12 cellular contexts compared by ENCODE assay signal in the genomic region with DNA sequence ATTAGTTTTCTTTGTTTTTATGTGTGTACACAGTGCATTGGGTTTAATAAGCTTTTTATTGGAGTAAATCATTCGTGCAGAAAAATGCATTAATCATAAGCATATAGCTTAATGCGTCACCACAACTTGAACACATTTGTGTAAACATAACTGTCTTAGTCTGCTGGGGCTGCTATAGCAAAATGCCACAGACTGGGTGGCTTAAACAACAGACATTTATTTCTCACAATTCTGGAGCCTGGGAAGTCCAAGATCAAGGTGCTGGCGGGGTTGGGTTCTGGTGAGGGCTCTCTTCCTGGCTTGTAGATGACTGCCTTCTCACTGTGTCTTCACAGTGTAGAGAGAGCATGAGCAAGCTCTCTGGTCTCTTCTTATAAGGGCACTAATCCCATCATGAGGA. TPM values are rescaled to one million over a fixed set of nuclear protein-coding genes. Genes with fewer than 3 reads are reported as not detected.
DNase-seq lines count a peak whose midpoint lies in the region; ATAC-seq and TF ChIP-seq lines count a peak whose summit lies in the region.
"Had no signal": no experiment of that assay in that cellular context is flagged by ENCODE, and none has a peak within 500 bp of the region (broad histone marks: within the 10 kb centered on the region; RNA-seq: fewer than 3 reads in every experiment).

No MANE protein-coding gene starts in this region.

- peak overlapping the region; percentile 57 for H3K14ac ChIP-seq in IMR-90 (replicated peaks; ENCODE audit: low read depth, low read length)

- peak overlapping the region; percentile 61 for H2AK5ac ChIP-seq in IMR-90 (ENCODE audit: low read depth, low read length)

- H4K91ac ChIP-seq in IMR-90 (ENCODE audit: insufficient read depth, low read depth, low read length): peak overlapping the region; percentile 69

- H3K27me3 ChIP-seq in ACC112 (ENCODE audit: insufficient read depth, low read length): no peaks in the 10 kb centered on the region
- no peaks in the 10 kb centered on the region for H3K27me3 ChIP-seq in IMR-90 (ENCODE audit: control insufficient read depth, insufficient read depth, low read length)
- no peaks in the 10 kb centered on the region for H3K27me3 ChIP-seq in ascending aorta
- no peaks in the 10 kb centered on the region for H3K27me3 ChIP-seq in gastrocnemius medialis
- H3K27me3 ChIP-seq: gastroesophageal sphincter, transverse colon had no signal

- peak overlapping the region; percentile 44; the same call in 1 of the 2 replicates for H4K5ac ChIP-seq in IMR-90 (ENCODE audit: low read depth, low read length)

- POLR2A ChIA-PET in IMR-90 (lab: Charles Lee; ENCODE audit: unreplicated experiment): no interaction called here

- 0 out of 2 replicates have a peak, but pooled peaks have one; percentile 7 for ATAC-seq in IMR-90 (ENCODE audit: low read depth)
- ATAC-seq in gastrocnemius medialis: no peak
- ATAC-seq in HG02588 (IDR thresholded peaks at IDR 0.05; ENCODE audit: unreplicated experiment): no peak

- peak overlapping the region; percentile 16; the same call in 1 of the 2 replicates for H3K4me2 ChIP-seq in IMR-90 (ENCODE audit: low read depth, low read length)

- H2BK15ac ChIP-seq in IMR-90 (ENCODE audit: low read depth, low read length): peak overlapping the region; percentile 46; the same call in 2 of the 3 replicates

- no peak for TF ChIP-seq POLR2A in IMR-90 (IDR thresholded peaks at IDR 0.05; ENCODE audit: low read depth, low read length)
- no peak for TF ChIP-seq POLR2A in gastrocnemius medialis (IDR thresholded peaks at IDR 0.05)

- H2BK20ac ChIP-seq in IMR-90 (ENCODE audit: low read depth, low read length): peak overlapping the region; percentile 66

- peak overlapping the region; percentile 62; the same call in 1 of the 2 replicates for H3K23ac ChIP-seq in IMR-90 (ENCODE audit: low read depth, low read length)

- CTCF ChIA-PET in IMR-90 (lab: Yijun Ruan, JAX): interaction anchor here (0.8 to 4.4 kb wide), 11 partner anchors 12 to 604 kb away, joined by 3 to 20 read pairs (median 4); no protein-coding TSS in a partner anchor

- peak overlapping the region; percentile 93 for H2BK5ac ChIP-seq in IMR-90 (ENCODE audit: low read depth, low read length, poor library complexity, severe bottlenecking)

- H3K9me1 ChIP-seq in IMR-90 (ENCODE audit: insufficient read depth, low read length): peaks cover 26% of the 10 kb centered on the region

- H3K27ac Mint-ChIP-seq in mesothelial cell of epicardium: no peak overlapping the region

- in situ Hi-C loops in IMR-90 (cut with MboI; ENCODE audit: low sequenced_read_pairs): loop anchor here (5.0 kb wide), 1 partner anchor 42 kb away; no protein-coding TSS in a partner anchor
- in situ Hi-C loops in gastrocnemius medialis (cut with MboI; ENCODE audit: low sequenced_read_pairs in 4 of 4): loop anchor here (5.0 to 25.0 kb wide), 6 partner anchors 42 to 524 kb away; a partner anchor contains a TSS

- TF ChIP-seq CTCF in IMR-90 (conservative IDR thresholded peaks at IDR 0.05; ENCODE audit: low read depth, low read length) (no peak), ascending aorta (IDR thresholded peaks at IDR 0.05) (no peak), fibroblast of villous mesenchyme (IDR thresholded peaks at IDR 0.05; ENCODE audit: insufficient read depth, low read depth, low read length) (no peak), gastrocnemius medialis (IDR thresholded peaks at IDR 0.05 in 4 of 5, conservative IDR thresholded peaks at IDR 0.05 in 1 of 5) (no peak), mesothelial cell of epicardium (IDR thresholded peaks at IDR 0.05; ENCODE audit: unreplicated experiment) (no peak)

- H3K4ac ChIP-seq in IMR-90 (ENCODE audit: low read depth, low read length): peak overlapping the region; percentile 39

- H3K27ac ChIP-seq in ACC112 (ENCODE audit: low read depth, low read length) (peak overlapping the region; percentile 99), IMR-90 (ENCODE audit: insufficient read depth, low read length) (peak overlapping the region; percentile 70), ascending aorta (peak overlapping the region; percentile 78 to 85), gastrocnemius medialis (no peak overlapping the region)

- peak overlapping the region; percentile 16; the same call in 1 of the 2 replicates for H3K56ac ChIP-seq in IMR-90 (ENCODE audit: extremely low read depth, insufficient read depth, low read length)

- no peak overlapping the region; the same call in 1 of the 2 replicates for H3K9ac ChIP-seq in IMR-90 (ENCODE audit: low read depth, low read length)

- peaks cover 3% of the 10 kb centered on the region; the same call in 1 of the 2 replicates for H4K20me1 ChIP-seq in IMR-90 (ENCODE audit: insufficient read depth, low read length)

- H2BK120ac ChIP-seq in IMR-90 (ENCODE audit: low read depth, low read length): peak overlapping the region; percentile 34

- H3K9me3 Mint-ChIP-seq in mesothelial cell of epicardium: no peaks in the 10 kb centered on the region
- H3K9me3 Mint-ChIP-seq: dendritic cell treated with granulocyte-macrophage colony-stimulating factor and Interleukin-4, amounts not matched to agents 40 ng/mL and 50 ng/mL, for 4 days had no signal

- no peaks in the 10 kb centered on the region for H3K36me3 Mint-ChIP-seq in mesothelial cell of epicardium

- H2AFZ ChIP-seq in ACC112 (ENCODE audit: low read length, unreplicated experiment) (no peak overlapping the region), IMR-90 (replicated peaks; ENCODE audit: low read length, poor library complexity) (no peak overlapping the region)

- H2AK9ac ChIP-seq in IMR-90 (replicated peaks; ENCODE audit: low read depth, low read length, poor library complexity): peak overlapping the region; percentile 67

- H3K18ac ChIP-seq in IMR-90 (ENCODE audit: low read depth, low read length): peak overlapping the region; percentile 76; the same call in 1 of the 2 replicates

- peaks cover 5% of the 10 kb centered on the region for H3K27me3 Mint-ChIP-seq in mesothelial cell of epicardium (ENCODE audit: low read depth)

- H3K79me1 ChIP-seq in IMR-90 (ENCODE audit: low read depth in 1 of 2, low read length in 2 of 2): peaks cover 0 to 4% of the 10 kb centered on the region in 2 experiments; a peak in 1 of 4 replicates

- no peaks in the 10 kb centered on the region for H3K36me3 ChIP-seq in ACC112 (ENCODE audit: insufficient read depth, low read length)
- H3K36me3 ChIP-seq in IMR-90 (ENCODE audit: control insufficient read depth, insufficient read depth, low read length): no peaks in the 10 kb centered on the region
- H3K36me3 ChIP-seq in ascending aorta: no peaks in the 10 kb centered on the region
- H3K36me3 ChIP-seq in gastrocnemius medialis: no peaks in the 10 kb centered on the region
- H3K36me3 ChIP-seq: gastroesophageal sphincter, transverse colon had no signal

- TF ChIP-seq RAD21 in IMR-90 (IDR thresholded peaks at IDR 0.05; ENCODE audit: low read length): no peak

- no peaks in the 10 kb centered on the region for H3K79me2 ChIP-seq in ACC112 (ENCODE audit: control insufficient read depth, insufficient read depth, low read length, unreplicated experiment)

- no TSS peak for BruUV-seq in IMR-90 (replicated peaks; lab: Mats Ljungman, UMichigan)

- H3K9me3 ChIP-seq in IMR-90 (ENCODE audit: control insufficient read depth, insufficient read depth, low read length) (no peaks in the 10 kb centered on the region), ascending aorta (no peaks in the 10 kb centered on the region), gastrocnemius medialis (no peaks in the 10 kb centered on the region)
- H3K9me3 ChIP-seq: gastroesophageal sphincter, transverse colon had no signal

- WGBS in IMR-90 (ENCODE audit: extremely low coverage in 2 of 2, insufficient read length in 1 of 2), 2 experiments: no CpG with 5 or more reads among the region's 3 CpGs

- H3K4me1 ChIP-seq in ACC112 (ENCODE audit: control insufficient read depth, insufficient read depth, low read length, unreplicated experiment) (peaks cover 43% of the 10 kb centered on the region), IMR-90 (ENCODE audit: control insufficient read depth, insufficient read depth, low read length) (peaks cover 20% of the 10 kb centered on the region), ascending aorta (peaks cover 0 to 23% of the 10 kb centered on the region in 2 donors), gastrocnemius medialis (no peaks in the 10 kb centered on the region)

- peak overlapping the region; percentile 32 to 56; a peak in 2 of 4 replicates for H4K8ac ChIP-seq in IMR-90 (ENCODE audit: low read depth in 2 of 2, low read length in 2 of 2)

- dilution Hi-C loops in IMR-90 (cut with HindIII; ENCODE audit: low sequenced_read_pairs, unreplicated experiment): no loop called here

- H3K4me3 Mint-ChIP-seq in mesothelial cell of epicardium: no peak overlapping the region
- H3K4me3 Mint-ChIP-seq: dendritic cell treated with granulocyte-macrophage colony-stimulating factor and Interleukin-4, amounts not matched to agents 40 ng/mL and 50 ng/mL, for 4 days had no signal

- H3K4me3 ChIP-seq in ACC112 (ENCODE audit: low read depth, low read length) (peak overlapping the region; percentile 73), IMR-90 (ENCODE audit: insufficient read depth, low read depth, low read length) (no peak overlapping the region), ascending aorta (no peak overlapping the region), fibroblast of villous mesenchyme (ENCODE audit: low read depth, low read length) (no peak overlapping the region), gastrocnemius medialis (no peak overlapping the region)
- H3K4me3 ChIP-seq: transverse colon had no signal

- DNase-seq in IMR-90: peak; percentile 78
- no peak for DNase-seq in ascending aorta (ENCODE audit: low spot score in 2 of 2)
- DNase-seq in fibroblast of villous mesenchyme (ENCODE audit: low read depth): peak; percentile 69
- no peak for DNase-seq in SIG-M5 treated with dmso at 0.1 percent for 504 hours (lab: John Stamatoyannopoulos, UW; ENCODE audit: unreplicated experiment)
- no peak for DNase-seq in gastrocnemius medialis
- no peak for DNase-seq in mesothelial cell of epicardium (ENCODE audit: low spot score in 2 of 2, unreplicated experiment in 2 of 2)
- DNase-seq: NCI-H1048, transverse colon had no signal

- H3K4me1 Mint-ChIP-seq in mesothelial cell of epicardium: peaks cover 14% of the 10 kb centered on the region

- intact Hi-C loops in IMR-90 (cut with micrococcal nuclease): loop anchor here (5.0 kb wide), 2 partner anchors 163 to 342 kb away; a partner anchor contains a TSS
- intact Hi-C loops in ascending aorta (cut with DNase I): no loop called here
- intact Hi-C loops in gastrocnemius medialis (cut with DNase I; ENCODE audit: low total_unique reads): no loop called here

RNA-seq across cellular contexts. Expression of a gene that starts 17.6 kb away (rescaled TPM):
- total RNA-seq in IMR-90 (2012; rRNA removed): 1.9 and 2.0 TPM in 2 replicates
- 6.2 and 6.6 TPM in 2 replicates for polyA plus RNA-seq in IMR-90 (2012; rRNA removed)
- 3.6 and 12.7 TPM in 2 replicates for polyA plus RNA-seq in IMR-90 (2012; cell fraction: cytosol; rRNA removed)
- 19.1 and 30.0 TPM in 2 replicates for polyA plus RNA-seq in IMR-90 (2012; cell fraction: nucleus; rRNA removed; ENCODE audit: low replicate concordance)
- total RNA-seq in ascending aorta: 4.7 TPM
- 11.7 and 15.1 TPM in 2 replicates for total RNA-seq in fibroblast of villous mesenchyme
- under 1 TPM in 3 of 4 donors, not detected in 1; 0.16 to 0.63 (median 0.29) TPM for total RNA-seq in gastrocnemius medialis
- total RNA-seq in mesothelial cell of epicardium: 28.4 to 30.9 TPM (median 29.5 TPM) in 3 replicates

RNA-seq across cellular contexts. Expression of a gene that starts 57.4 kb away (rescaled TPM):
- 1.4 and 1.7 TPM in 2 replicates for total RNA-seq in IMR-90 (2012; rRNA removed)
- polyA plus RNA-seq in IMR-90 (2012; rRNA removed): 4.3 and 4.6 TPM in 2 replicates
- polyA plus RNA-seq in IMR-90 (2012; cell fraction: cytosol; rRNA removed): 4.3 and 4.7 TPM in 2 replicates
- 11.7 and 31.3 TPM in 2 replicates for polyA plus RNA-seq in IMR-90 (2012; cell fraction: nucleus; rRNA removed; ENCODE audit: low replicate concordance)
- total RNA-seq in ascending aorta: 4.8 TPM
- 3.5 and 4.7 TPM in 2 replicates for total RNA-seq in fibroblast of villous mesenchyme
- 1 to 10 TPM in 2 of 4 donors, under 1 TPM in 2; 0.73 to 2.9 (median 1.2) TPM for total RNA-seq in gastrocnemius medialis
- 12.3 to 13.8 TPM (median 12.4 TPM) in 3 replicates for total RNA-seq in mesothelial cell of epicardium

Comparison
In these comparisons a context has a peak if more than half of its experiments do, and no peak if none do; other contexts are left out.
1. H3K27ac ChIP-seq: peak in ACC112 (single experiment), IMR-90 (single experiment) and ascending aorta (2 of 2); none in gastrocnemius medialis (0 of 4).
2. DNase-seq: peak in IMR-90 (single experiment) and fibroblast of villous mesenchyme (single experiment); none in ascending aorta (0 of 2), SIG-M5 treated with dmso at 0.1 percent for 504 hours (single experiment), gastrocnemius medialis (0 of 2) and mesothelial cell of epicardium (0 of 2).